16 cellular contexts compared by ENCODE assay signal in genomic region chr12:4450551-4451112, GRCh38. TPM values are rescaled to one million over a fixed set of nuclear protein-coding genes. Genes with fewer than 3 reads are reported as not detected.
DNase-seq lines count a peak whose midpoint lies in the region; ATAC-seq and TF ChIP-seq lines count a peak whose summit lies in the region.
"Had no signal": no experiment of that assay in that cellular context is flagged by ENCODE, and none has a peak within 500 bp of the region (broad histone marks: within the 10 kb centered on the region; RNA-seq: fewer than 3 reads in every experiment).

No MANE protein-coding gene starts in this region.

- no peak overlapping the region for H3K4me3 Mint-ChIP-seq in neural crest cell
- H3K4me3 Mint-ChIP-seq: activated naive CD4-positive, alpha-beta T cell treated with anti-CD3 and anti-CD28 coated beads, Interleukin-2, amount 50 U/mL, for 24 hours; T-helper 2 cell treated with Interferon-gamma antibody and Interleukin-4, amounts not matched to agents 5 μg/mL and 100 μg/mL, for 36 hours had no signal

- ATAC-seq in GM18909 (IDR thresholded peaks at IDR 0.05; ENCODE audit: poor library complexity, unreplicated experiment) (no peak), HG02623 (IDR thresholded peaks at IDR 0.05; ENCODE audit: unreplicated experiment) (no peak), HG03045 (IDR thresholded peaks at IDR 0.05; ENCODE audit: unreplicated experiment) (no peak), HG02610 (IDR thresholded peaks at IDR 0.05; ENCODE audit: unreplicated experiment) (no peak)
- ATAC-seq: lower lobe of right lung had no signal

- H3K27ac Mint-ChIP-seq in neural crest cell (ENCODE audit: unreplicated experiment), result peak overlapping the region; percentile 63
- H3K27ac Mint-ChIP-seq: activated naive CD4-positive, alpha-beta T cell treated with anti-CD3 and anti-CD28 coated beads, Interleukin-2, amount 50 U/mL, for 24 hours; T-helper 2 cell treated with Interferon-gamma antibody and Interleukin-4, amounts not matched to agents 5 μg/mL and 100 μg/mL, for 36 hours had no signal

- DNase-seq in EH (ENCODE audit: low read depth) (peak; percentile 0), NCI-H526 treated with DMSO at 0.1 percent for 48 hours (lab: John Stamatoyannopoulos, UW) (peak; percentile 82), foreskin melanocyte (peak; percentile 15), neural crest cell (ENCODE audit: low read depth, low spot score) (no peak)
- DNase-seq: activated CD4-positive, alpha-beta T cell treated with anti-CD3 and anti-CD28 coated beads for 1 hour; activated T-cell treated with anti-CD3 and anti-CD28 coated beads for 4 hours; cerebellar nuclear complex; lower lobe of right lung; stomach had no signal

- peaks cover 4% of the 10 kb centered on the region for H3K9me3 Mint-ChIP-seq in neural crest cell

- H3K36me3 Mint-ChIP-seq in neural crest cell (ENCODE audit: low read depth), result no peaks in the 10 kb centered on the region

- TF ChIP-seq CTCF in neural crest cell (conservative IDR thresholded peaks at IDR 0.05), result no peak

- no peaks in the 10 kb centered on the region for H3K27me3 Mint-ChIP-seq in neural crest cell (ENCODE audit: low read depth)

- peaks cover 28% of the 10 kb centered on the region for H3K4me1 Mint-ChIP-seq in neural crest cell

RNA-seq across cellular contexts. Expression of gene FGF6, which starts 5.0 kb away (rescaled TPM):
- not detected in 2 replicates for total RNA-seq in neural crest cell
- total RNA-seq: epithelial cell of proximal tubule, lower lobe of right lung, stomach had no signal
